Comparison of ENCODE assay signal across 27 cellular contexts in the genomic region with DNA sequence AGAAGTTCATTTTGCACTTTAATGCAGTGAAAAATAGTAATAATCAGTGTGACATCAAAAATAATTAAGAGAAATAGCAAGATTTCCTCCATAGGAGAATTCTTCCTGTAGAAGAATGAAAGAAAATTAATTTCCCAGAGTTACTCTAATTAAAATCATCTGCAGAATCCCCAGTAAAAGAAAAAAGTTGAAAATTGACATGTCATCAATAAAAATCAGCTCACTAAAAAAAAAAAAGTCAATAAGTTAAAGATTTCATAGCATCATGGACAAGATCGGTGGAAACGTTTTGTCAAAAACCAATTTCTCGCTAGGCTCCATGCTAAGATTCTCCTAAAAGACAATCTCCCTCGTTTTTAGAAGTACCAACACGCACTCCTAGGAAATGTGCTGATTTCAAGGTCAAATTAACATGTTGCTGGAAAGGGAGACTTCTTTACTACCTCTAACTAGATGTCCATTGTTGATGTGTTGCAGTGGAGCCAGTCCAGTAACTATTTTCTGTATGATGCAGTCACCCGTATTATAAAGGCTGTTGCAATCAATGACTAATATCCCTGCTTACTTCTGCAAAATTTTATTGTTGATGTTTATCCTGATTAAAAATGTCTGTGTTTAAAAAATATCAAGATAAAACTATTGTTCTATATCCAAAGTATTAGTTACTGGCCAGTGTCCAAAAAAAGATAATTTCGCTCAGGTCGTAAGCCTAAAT.
A peak's percentile ranks its signal among the peaks of the same experiment; 100 is the strongest.
DNase-seq lines count a peak whose midpoint lies in the region; ATAC-seq and TF ChIP-seq lines count a peak whose summit lies in the region.
"Had no signal": no experiment of that assay in that cellular context is flagged by ENCODE, and none has a peak within 500 bp of the region (broad histone marks: within the 10 kb centered on the region; RNA-seq: fewer than 3 reads in every experiment).

No MANE protein-coding gene starts in this region.

- no peaks in the 10 kb centered on the region for H3K36me3 ChIP-seq in IMR-90 (ENCODE audit: control insufficient read depth, insufficient read depth, low read length)
- H3K36me3 ChIP-seq in adipocyte (ENCODE audit: control insufficient read depth, insufficient read depth, low read length, severe bottlenecking) = no peaks in the 10 kb centered on the region
- H3K36me3 ChIP-seq in skeletal muscle tissue (ENCODE audit: control insufficient read depth in 3 of 3, insufficient read depth in 3 of 3, low read length in 3 of 3) = no peaks in the 10 kb centered on the region
- H3K36me3 ChIP-seq: esophagus squamous epithelium had no signal

- intact Hi-C loops in IMR-90 (cut with micrococcal nuclease) = no loop called here
- intact Hi-C loops in posterior vena cava (cut with DNase I) = no loop called here

- no peak overlapping the region for H4K8ac ChIP-seq in IMR-90 (ENCODE audit: low read depth in 2 of 2, low read length in 2 of 2)

- DNase-seq in IMR-90 (no peak), adipocyte (ENCODE audit: low read depth) (no peak), fibroblast of villous mesenchyme (ENCODE audit: low read depth) (peak; percentile 3), NCI-H1436 (lab: John Stamatoyannopoulos, UW) (no peak), posterior vena cava (ENCODE audit: low spot score) (no peak)
- DNase-seq: activated CD4-positive, alpha-beta memory T cell treated with anti-CD3 and anti-CD28 coated beads for 36 hours; activated CD4-positive, alpha-beta T cell treated with anti-CD3 and anti-CD28 coated beads for 1 hour; activated CD8-positive, alpha-beta memory T cell treated with anti-CD3 and anti-CD28 coated beads, Interleukin-2, amount 50 U/mL, for 48 hours; activated naive CD4-positive, alpha-beta T cell treated with Interleukin-2 at 50 U/mL for 16 hours; central memory CD4-positive, alpha-beta T cell; cortex of kidney; DMS79 treated with DMSO at 0.1 percent for 48 hours; esophagus squamous epithelium; GF-D8; naive thymus-derived CD4-positive, alpha-beta T cell; NCI-H1105; NCI-H187 treated with DMSO at 0.1 percent for 48 hours; NCI-H2171 treated with DMSO at 0.1 percent for 48 hours; NCI-H524 treated with DMSO at 0.1 percent for 48 hours; nucleus accumbens; SHP77; SW 1271 had no signal

- H3K4me1 ChIP-seq in IMR-90 (ENCODE audit: control insufficient read depth, insufficient read depth, low read length) (no peaks in the 10 kb centered on the region), adipocyte (ENCODE audit: control insufficient read depth, insufficient read depth, low read length) (peaks cover 33% of the 10 kb centered on the region), skeletal muscle tissue (ENCODE audit: control insufficient read depth in 3 of 3, insufficient read depth in 3 of 3, low read length in 3 of 3) (peaks cover 0 to 3% (median 0%) of the 10 kb centered on the region in 3 donors)
- H3K4me1 ChIP-seq: esophagus squamous epithelium, psoas muscle had no signal

- H3K9me3 ChIP-seq in IMR-90 (ENCODE audit: control insufficient read depth, insufficient read depth, low read length) = peaks cover 23% of the 10 kb centered on the region
- H3K9me3 ChIP-seq in adipocyte (ENCODE audit: control insufficient read depth, low read length) = no peaks in the 10 kb centered on the region
- H3K9me3 ChIP-seq in skeletal muscle tissue (ENCODE audit: control insufficient read depth in 3 of 3, low read length in 3 of 3) = no peaks in the 10 kb centered on the region
- H3K9me3 ChIP-seq: esophagus squamous epithelium, psoas muscle had no signal

- in situ Hi-C loops in IMR-90 (cut with MboI; ENCODE audit: low sequenced_read_pairs) = no loop called here

- TF ChIP-seq POLR2A in IMR-90 (IDR thresholded peaks at IDR 0.05; ENCODE audit: low read depth, low read length) = no peak

- H3K56ac ChIP-seq in IMR-90 (ENCODE audit: extremely low read depth, insufficient read depth, low read length) = no peak overlapping the region

- H3K18ac ChIP-seq in IMR-90 (ENCODE audit: low read depth, low read length) = no peak overlapping the region

- H3K4ac ChIP-seq in IMR-90 (ENCODE audit: low read depth, low read length) = no peak overlapping the region

- ATAC-seq in IMR-90 (ENCODE audit: low read depth) (no peak), HG03280 (IDR thresholded peaks at IDR 0.05; ENCODE audit: unreplicated experiment) (no peak)
- ATAC-seq: naive thymus-derived CD4-positive, alpha-beta T cell; stimulated activated effector memory CD8-positive, alpha-beta T cell treated with anti-CD3 and anti-CD28 coated beads, Interleukin-12 subunit alpha, Interleukin-12 subunit beta, amount 100 ng/mL, for 72 hours had no signal

- H2BK120ac ChIP-seq in IMR-90 (ENCODE audit: low read depth, low read length) = no peak overlapping the region

- H3K4me3 ChIP-seq in IMR-90 (ENCODE audit: insufficient read depth, low read depth, low read length) (no peak overlapping the region), adipocyte (ENCODE audit: low read length) (peak overlapping the region; percentile 67), fibroblast of villous mesenchyme (ENCODE audit: low read depth, low read length) (no peak overlapping the region), skeletal muscle tissue (ENCODE audit: low read length in 3 of 3) (no peak overlapping the region)
- H3K4me3 ChIP-seq: esophagus squamous epithelium, psoas muscle had no signal

- WGBS in IMR-90 (ENCODE audit: extremely low coverage in 2 of 2, insufficient read length in 1 of 2), 2 experiments = no CpG with 5 or more reads among the region's 8 CpGs

- H2AK5ac ChIP-seq in IMR-90 (ENCODE audit: low read depth, low read length) = no peak overlapping the region

- H2BK20ac ChIP-seq in IMR-90 (ENCODE audit: low read depth, low read length) = no peak overlapping the region

- H2AFZ ChIP-seq in IMR-90 (replicated peaks; ENCODE audit: low read length, poor library complexity) = no peak overlapping the region

- TF ChIP-seq CTCF in IMR-90 (conservative IDR thresholded peaks at IDR 0.05; ENCODE audit: low read depth, low read length) (no peak), fibroblast of villous mesenchyme (IDR thresholded peaks at IDR 0.05; ENCODE audit: insufficient read depth, low read depth, low read length) (no peak)

- no peak overlapping the region for H2BK5ac ChIP-seq in IMR-90 (ENCODE audit: low read depth, low read length, poor library complexity, severe bottlenecking)

- no peak overlapping the region for H4K91ac ChIP-seq in IMR-90 (ENCODE audit: insufficient read depth, low read depth, low read length)

- no peaks in the 10 kb centered on the region for H4K20me1 ChIP-seq in IMR-90 (ENCODE audit: insufficient read depth, low read length)

- dilution Hi-C loops in IMR-90 (cut with HindIII; ENCODE audit: low sequenced_read_pairs, unreplicated experiment) = no loop called here

- no peak overlapping the region for H3K23ac ChIP-seq in IMR-90 (ENCODE audit: low read depth, low read length)

- no peaks in the 10 kb centered on the region for H3K27me3 ChIP-seq in IMR-90 (ENCODE audit: control insufficient read depth, insufficient read depth, low read length)
- peaks cover 6% of the 10 kb centered on the region for H3K27me3 ChIP-seq in adipocyte (replicated peaks; ENCODE audit: control insufficient read depth, insufficient read depth, low read length)
- H3K27me3 ChIP-seq in skeletal muscle tissue (ENCODE audit: control insufficient read depth in 3 of 3, insufficient read depth in 3 of 3, low read length in 3 of 3) = no peaks in the 10 kb centered on the region
- H3K27me3 ChIP-seq: esophagus squamous epithelium had no signal

- no peak overlapping the region for H2BK15ac ChIP-seq in IMR-90 (ENCODE audit: low read depth, low read length)

- no peak overlapping the region for H4K5ac ChIP-seq in IMR-90 (ENCODE audit: low read depth, low read length)

- POLR2A ChIA-PET in IMR-90 (lab: Charles Lee; ENCODE audit: unreplicated experiment) = no interaction called here

- H3K27ac ChIP-seq in IMR-90 (ENCODE audit: insufficient read depth, low read length) (no peak overlapping the region), skeletal muscle tissue (ENCODE audit: low read depth, low read length) (peak overlapping the region; percentile 62)
- H3K27ac ChIP-seq: C4-2B, psoas muscle had no signal

- no peak overlapping the region for H3K4me2 ChIP-seq in IMR-90 (ENCODE audit: low read depth, low read length)

- no peak overlapping the region for H3K14ac ChIP-seq in IMR-90 (replicated peaks; ENCODE audit: low read depth, low read length)

- H3K79me1 ChIP-seq in IMR-90 (ENCODE audit: low read depth in 1 of 2, low read length in 2 of 2) = no peaks in the 10 kb centered on the region

- no TSS peak for BruUV-seq in IMR-90 (replicated peaks; lab: Mats Ljungman, UMichigan)

- no peak overlapping the region for H2AK9ac ChIP-seq in IMR-90 (replicated peaks; ENCODE audit: low read depth, low read length, poor library complexity)

- TF ChIP-seq RAD21 in IMR-90 (IDR thresholded peaks at IDR 0.05; ENCODE audit: low read length) = no peak

- no peaks in the 10 kb centered on the region for H3K9me1 ChIP-seq in IMR-90 (ENCODE audit: insufficient read depth, low read length)

- CTCF ChIA-PET in IMR-90 (lab: Yijun Ruan, JAX) = no interaction called here

- H3K9ac ChIP-seq in IMR-90 (ENCODE audit: low read depth, low read length) (no peak overlapping the region), adipocyte (ENCODE audit: low read length) (peak overlapping the region; percentile 67), skeletal muscle tissue (ENCODE audit: low read depth in 1 of 3, low read length in 3 of 3) (no peak overlapping the region)

TF ChIP-seq in IMR-90, 13 proteins besides CTCF, POLR2A, EP300 and RAD21:
- TF ChIP-seq MAFK (IDR thresholded peaks at IDR 0.05; ENCODE audit: low read depth, low read length) (peak; percentile 16; the same call in 1 of the 2 replicates), SMC3 (IDR thresholded peaks at IDR 0.05; ENCODE audit: low read depth, low read length) (no peak), RFX5 (IDR thresholded peaks at IDR 0.05; ENCODE audit: low read depth, low read length) (no peak), NFE2L2 (IDR thresholded peaks at IDR 0.05; ENCODE audit: low read depth, low read length) (no peak), CHD1 (IDR thresholded peaks at IDR 0.05; ENCODE audit: low read depth, low read length) (no peak), FOS (IDR thresholded peaks at IDR 0.05; ENCODE audit: low read depth, low read length) (no peak)
